Comparison of ENCODE assay signal across 30 cellular contexts in genomic region chr16:5722220-5722619, GRCh38.
"Had no signal": no experiment of that assay in that cellular context is flagged by ENCODE, and none has a peak within 500 bp of the region (broad histone marks: within the 10 kb centered on the region; RNA-seq: fewer than 3 reads in every experiment).

No MANE protein-coding gene starts in this region.

- H3K27ac ChIP-seq: adrenal gland, body of pancreas, brain microvascular endothelial cell, breast epithelium, VCaP had no signal

- ATAC-seq: activated CD8-positive, alpha-beta T cell treated with anti-CD3 and anti-CD28 coated beads for 36 hours; activated naive CD4-positive, alpha-beta T cell treated with anti-CD3 and anti-CD28 coated beads, Interleukin-2, amount 50 U/mL, for 72 hours; activated T-cell treated with anti-CD3 and anti-CD28 coated beads, Interleukin-2, amount 50 U/mL, for 4 hours; activated T-cell treated with anti-CD3 and anti-CD28 coated beads, Interleukin-2, amount 50 U/mL, for 72 hours; activated T-helper 17 cell treated with anti-CD3 and anti-CD28 coated beads, Interleukin-2, amount 50 U/mL, for 72 hours; body of pancreas had no signal

- H3K4me3 ChIP-seq: adrenal gland, body of pancreas, breast epithelium had no signal

- DNase-seq: activated B cell treated with CpG ODN at 0.5 μM for 24 hours; activated CD4-positive, alpha-beta memory T cell treated with anti-CD3 and anti-CD28 coated beads for 36 hours; activated CD4-positive, alpha-beta T cell treated with anti-CD3 and anti-CD28 coated beads for 4 hours; activated CD4-positive, alpha-beta T cell treated with anti-CD3 and anti-CD28 coated beads, Interleukin-2, amount 10 ng/mL, durations not matched to agents 24 days and 14 days; activated CD4-positive, alpha-beta T cell treated with anti-CD3 and anti-CD28 coated beads, Interleukin-2, amount 50 U/mL, for 1 hour; activated CD4-positive, alpha-beta T cell treated with anti-CD3 and anti-CD28 coated beads, Interleukin-2, amount 50 U/mL, for 4 hours; activated CD4-positive, CD25-positive, alpha-beta regulatory T cell treated with anti-CD3 and anti-CD28 coated beads, Interleukin-2, amount 50 U/mL, for 72 hours; activated CD8-positive, alpha-beta memory T cell treated with anti-CD3 and anti-CD28 coated beads, Interleukin-2, amount 50 U/mL, for 4 hours; activated CD8-positive, alpha-beta T cell treated with anti-CD3 and anti-CD28 coated beads for 36 hours; activated effector memory CD4-positive, alpha-beta T cell treated with anti-CD3 and anti-CD28 coated beads, Interleukin-2, amount 50 U/mL, for 16 hours; activated gamma-delta T cell treated with Interleukin-2 at 50 U/mL for 16 hours; activated naive CD4-positive, alpha-beta T cell; activated naive CD4-positive, alpha-beta T cell treated with anti-CD3 and anti-CD28 coated beads for 36 hours; activated naive CD4-positive, alpha-beta T cell treated with anti-CD3 and anti-CD28 coated beads, Interleukin-2, amount 50 U/mL, for 16 hours; activated naive CD8-positive, alpha-beta T cell treated with anti-CD3 and anti-CD28 coated beads for 36 hours; activated T-cell treated with anti-CD3 and anti-CD28 coated beads for 4 hours; activated T-cell treated with anti-CD3 and anti-CD28 coated beads, Interleukin-2, amount 50 U/mL, for 1 hour; activated T-cell treated with anti-CD3 and anti-CD28 coated beads, Interleukin-2, amount 50 U/mL, for 4 hours; activated T-cell treated with anti-CD3 and anti-CD28 coated beads, Interleukin-2, amount 50 U/mL, for 72 hours; adrenal gland; amniotic stem cell; aorta; body of pancreas; brain microvascular endothelial cell; central memory CD4-positive, alpha-beta T cell; T-helper 9 cell had no signal
